7 cellular contexts compared by ENCODE assay signal in the genomic region with DNA sequence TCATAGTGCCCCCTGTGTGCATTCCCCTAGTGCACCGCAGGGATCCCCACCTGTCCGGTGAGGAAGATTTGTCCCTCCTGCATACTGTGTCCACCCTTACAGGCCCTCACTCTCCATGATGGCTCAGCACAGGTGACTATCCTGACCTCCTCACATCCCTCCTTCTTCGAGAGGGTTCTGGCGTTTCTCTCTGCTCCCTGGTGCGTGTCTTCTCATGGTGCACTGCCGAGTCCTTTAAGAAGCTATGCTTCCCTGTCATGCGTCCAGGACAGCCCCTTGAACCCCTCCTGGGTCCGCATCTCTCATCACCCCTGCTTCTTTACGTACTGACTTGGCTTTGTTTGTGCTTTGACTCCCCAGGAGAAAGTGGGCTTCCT. TPM values are rescaled to one million over a fixed set of nuclear protein-coding genes. Genes with fewer than 3 reads are reported as not detected.
A peak's percentile ranks its signal among the peaks of the same experiment; 100 is the strongest.
DNase-seq lines count a peak whose midpoint lies in the region; ATAC-seq, FAIRE-seq and TF ChIP-seq lines count a peak whose summit lies in the region.

No MANE protein-coding gene starts in this region.

- dilution Hi-C loops in keratinocyte (cut with MboI; ENCODE audit: extremely low pct_ligation_motif_present, low sequenced_read_pairs) = no loop called here

- H3K27me3 Mint-ChIP-seq in activated naive CD8-positive, alpha-beta T cell treated with anti-CD3 and anti-CD28 coated beads, Interleukin-2, amount 10 ng/mL, durations not matched to agents 7 days and 5 days = no peaks in the 10 kb centered on the region
- no peaks in the 10 kb centered on the region for H3K27me3 Mint-ChIP-seq in stimulated activated naive B cell treated with anti-CD40 and anti-IgM and Interleukin-4, amounts not matched to agents 10 μg/mL and 1 μg/mL and 100 μg/mL, for 72 hours

- H3K9me3 ChIP-seq in keratinocyte (ENCODE audit: control insufficient read depth, low read depth, low read length) = no peaks in the 10 kb centered on the region

- peak overlapping the region; percentile 85 for H2AFZ ChIP-seq in keratinocyte (ENCODE audit: control insufficient read depth, low read length)

- H3K36me3 ChIP-seq in keratinocyte (ENCODE audit: control insufficient read depth in 2 of 2, extremely low read depth in 1 of 2, insufficient read depth in 2 of 2, low read length in 2 of 2) = peaks cover 0 to 11% of the 10 kb centered on the region in 2 experiments

- POLR2A ChIA-PET in activated naive CD8-positive, alpha-beta T cell treated with anti-CD3 and anti-CD28 coated beads, Interleukin-2, amount 10 ng/mL, durations not matched to agents 7 days and 5 days (lab: Charles Lee) = no interaction called here

- ATAC-seq in activated naive CD8-positive, alpha-beta T cell treated with anti-CD3 and anti-CD28 coated beads, Interleukin-2, amount 10 ng/mL, durations not matched to agents 7 days and 5 days (ENCODE audit: low read depth) = no peak
- ATAC-seq in stimulated activated naive B cell treated with anti-CD40 and anti-IgM and Interleukin-4, amounts not matched to agents 10 μg/mL and 1 μg/mL and 100 μg/mL, for 72 hours (replicated peaks) = no peak
- no peak for ATAC-seq in HG03354 (IDR thresholded peaks at IDR 0.05; ENCODE audit: poor library complexity, severe bottlenecking, unreplicated experiment)

- H3K27ac Mint-ChIP-seq in activated naive CD8-positive, alpha-beta T cell treated with anti-CD3 and anti-CD28 coated beads, Interleukin-2, amount 10 ng/mL, durations not matched to agents 7 days and 5 days = peak overlapping the region; percentile 82
- H3K27ac Mint-ChIP-seq in stimulated activated naive B cell treated with anti-CD40 and anti-IgM and Interleukin-4, amounts not matched to agents 10 μg/mL and 1 μg/mL and 100 μg/mL, for 72 hours = peak overlapping the region; percentile 74

- H3K4me3 ChIP-seq in HFF-Myc (replicated peaks; ENCODE audit: low read depth, low read length) = peak overlapping the region; percentile 92
- H3K4me3 ChIP-seq in keratinocyte (ENCODE audit: control insufficient read depth in 2 of 3, extremely low read depth in 1 of 3, insufficient read depth in 2 of 3, low read depth in 1 of 3, low read length in 3 of 3) = peak overlapping the region; percentile 63 to 79 (median 66)

- no peak overlapping the region for H3K27ac ChIP-seq in keratinocyte (ENCODE audit: control insufficient read depth, insufficient read depth, low read length)

- DNase-seq in HFF-Myc (ENCODE audit: extremely low read depth, low read depth) = no peak
- DNase-seq in activated naive CD8-positive, alpha-beta T cell treated with anti-CD3 and anti-CD28 coated beads, Interleukin-2, amount 10 ng/mL, durations not matched to agents 7 days and 5 days = no peak
- DNase-seq in keratinocyte (ENCODE audit: low read depth, low spot score) = no peak
- no peak for DNase-seq in stimulated activated naive B cell treated with anti-CD40 and anti-IgM and Interleukin-4, amounts not matched to agents 10 μg/mL and 1 μg/mL and 100 μg/mL, for 72 hours
- DNase-seq in NOMO-1 treated with dmso at 0.1 percent for 144 hours (lab: John Stamatoyannopoulos, UW; ENCODE audit: unreplicated experiment) = no peak
- no peak for DNase-seq in NCI-H1417 (lab: John Stamatoyannopoulos, UW)

- no peak for FAIRE-seq in keratinocyte (lab: Jason Lieb, UNC)

- H3K4me2 ChIP-seq in keratinocyte (ENCODE audit: control insufficient read depth, extremely low read depth, insufficient read depth, low read depth, low read length) = peak overlapping the region; percentile 86

- peaks cover 36% of the 10 kb centered on the region for H3K79me2 ChIP-seq in keratinocyte (ENCODE audit: control insufficient read depth, insufficient read depth, low read length)

- peak overlapping the region; percentile 69 for H3K9ac ChIP-seq in keratinocyte (ENCODE audit: control insufficient read depth, extremely low read depth, insufficient read depth, low read length)

- H3K9me3 Mint-ChIP-seq in activated naive CD8-positive, alpha-beta T cell treated with anti-CD3 and anti-CD28 coated beads, Interleukin-2, amount 10 ng/mL, durations not matched to agents 7 days and 5 days = no peaks in the 10 kb centered on the region
- H3K9me3 Mint-ChIP-seq in stimulated activated naive B cell treated with anti-CD40 and anti-IgM and Interleukin-4, amounts not matched to agents 10 μg/mL and 1 μg/mL and 100 μg/mL, for 72 hours = no peaks in the 10 kb centered on the region

- no peaks in the 10 kb centered on the region for H3K9me1 ChIP-seq in keratinocyte (ENCODE audit: control insufficient read depth, extremely low read depth, insufficient read depth, low read length)

- peaks cover 15% of the 10 kb centered on the region for H3K4me1 Mint-ChIP-seq in activated naive CD8-positive, alpha-beta T cell treated with anti-CD3 and anti-CD28 coated beads, Interleukin-2, amount 10 ng/mL, durations not matched to agents 7 days and 5 days
- peaks cover 18 to 35% of the 10 kb centered on the region in 2 donors for H3K4me1 Mint-ChIP-seq in stimulated activated naive B cell treated with anti-CD40 and anti-IgM and Interleukin-4, amounts not matched to agents 10 μg/mL and 1 μg/mL and 100 μg/mL, for 72 hours

- no peaks in the 10 kb centered on the region for H3K27me3 ChIP-seq in keratinocyte (ENCODE audit: control insufficient read depth, extremely low read depth, insufficient read depth, low read length)

- H3K4me3 Mint-ChIP-seq in activated naive CD8-positive, alpha-beta T cell treated with anti-CD3 and anti-CD28 coated beads, Interleukin-2, amount 10 ng/mL, durations not matched to agents 7 days and 5 days = peak overlapping the region; percentile 83
- peak overlapping the region; percentile 80 to 93 for H3K4me3 Mint-ChIP-seq in stimulated activated naive B cell treated with anti-CD40 and anti-IgM and Interleukin-4, amounts not matched to agents 10 μg/mL and 1 μg/mL and 100 μg/mL, for 72 hours

- H4K20me1 ChIP-seq in keratinocyte (ENCODE audit: control insufficient read depth, extremely low read depth, insufficient read depth, low read length) = peaks cover 12% of the 10 kb centered on the region

- TF ChIP-seq CTCF in HFF-Myc (IDR thresholded peaks at IDR 0.05; ENCODE audit: low read depth, low read length, missing control alignments) (no peak), keratinocyte (optimal IDR thresholded peaks at IDR 0.05 in 1 of 3, IDR thresholded peaks at IDR 0.05 in 1 of 3, conservative IDR thresholded peaks at IDR 0.05 in 1 of 3; ENCODE audit: extremely low read depth in 1 of 3, insufficient read depth in 2 of 3, low read length in 3 of 3) (no peak)

- H3K36me3 Mint-ChIP-seq in activated naive CD8-positive, alpha-beta T cell treated with anti-CD3 and anti-CD28 coated beads, Interleukin-2, amount 10 ng/mL, durations not matched to agents 7 days and 5 days = no peaks in the 10 kb centered on the region
- H3K36me3 Mint-ChIP-seq in stimulated activated naive B cell treated with anti-CD40 and anti-IgM and Interleukin-4, amounts not matched to agents 10 μg/mL and 1 μg/mL and 100 μg/mL, for 72 hours = peaks cover 0 to 14% of the 10 kb centered on the region in 2 donors

- H3K4me1 ChIP-seq in keratinocyte (ENCODE audit: control insufficient read depth, extremely low read depth, insufficient read depth, low read length) = peaks cover 13% of the 10 kb centered on the region

RNA-seq across cellular contexts. Expression of a gene that starts 1.0 kb away (rescaled TPM):
- total RNA-seq in activated naive CD8-positive, alpha-beta T cell treated with anti-CD3 and anti-CD28 coated beads, Interleukin-2, amount 10 ng/mL, durations not matched to agents 7 days and 5 days = 100 to 1,000 TPM; 156 to 162 TPM
- polyA plus RNA-seq in keratinocyte = 237 to 339 TPM (median 242 TPM) in 3 replicates
- polyA plus RNA-seq in keratinocyte (2011; ENCODE audit: low read depth) = 66.7 TPM
- polyA plus RNA-seq in keratinocyte (2011; cell fraction: cytosol; rRNA removed) = 239 and 299 TPM in 2 replicates
- 460 and 595 TPM in 2 replicates for polyA plus RNA-seq in keratinocyte (2011; cell fraction: nucleus; rRNA removed)
- 113 and 131 TPM in 2 replicates for polyA plus RNA-seq in keratinocyte (2012; ENCODE audit: low replicate concordance)
- 291 to 647 TPM (median 368 TPM) in 3 replicates for polyA minus RNA-seq in keratinocyte
- polyA minus RNA-seq in keratinocyte (2011; cell fraction: cytosol; rRNA and poly(A)+ RNA removed) = 146 TPM
- polyA minus RNA-seq in keratinocyte (2011; cell fraction: nucleus; rRNA and poly(A)+ RNA removed) = 112 and 126 TPM in 2 replicates

RNA-seq across cellular contexts. Expression of a gene that starts 49.1 kb away (rescaled TPM):
- not detected for total RNA-seq in activated naive CD8-positive, alpha-beta T cell treated with anti-CD3 and anti-CD28 coated beads, Interleukin-2, amount 10 ng/mL, durations not matched to agents 7 days and 5 days
- polyA plus RNA-seq in keratinocyte = 15.4 to 25.5 TPM (median 21.7 TPM) in 3 replicates
- 2.5 TPM for polyA plus RNA-seq in keratinocyte (2011; ENCODE audit: low read depth)
- 14.0 and 34.1 TPM in 2 replicates for polyA plus RNA-seq in keratinocyte (2011; cell fraction: cytosol; rRNA removed)
- 23.1 and 31.0 TPM in 2 replicates for polyA plus RNA-seq in keratinocyte (2011; cell fraction: nucleus; rRNA removed)
- polyA plus RNA-seq in keratinocyte (2012; ENCODE audit: low replicate concordance) = 17.4 and 28.3 TPM in 2 replicates
- polyA minus RNA-seq in keratinocyte = 13.9 to 21.0 TPM (median 16.8 TPM) in 3 replicates
- 45.8 TPM for polyA minus RNA-seq in keratinocyte (2011; cell fraction: cytosol; rRNA and poly(A)+ RNA removed)
- polyA minus RNA-seq in keratinocyte (2011; cell fraction: nucleus; rRNA and poly(A)+ RNA removed) = 13.7 and 14.2 TPM in 2 replicates
